In the genomic region with DNA sequence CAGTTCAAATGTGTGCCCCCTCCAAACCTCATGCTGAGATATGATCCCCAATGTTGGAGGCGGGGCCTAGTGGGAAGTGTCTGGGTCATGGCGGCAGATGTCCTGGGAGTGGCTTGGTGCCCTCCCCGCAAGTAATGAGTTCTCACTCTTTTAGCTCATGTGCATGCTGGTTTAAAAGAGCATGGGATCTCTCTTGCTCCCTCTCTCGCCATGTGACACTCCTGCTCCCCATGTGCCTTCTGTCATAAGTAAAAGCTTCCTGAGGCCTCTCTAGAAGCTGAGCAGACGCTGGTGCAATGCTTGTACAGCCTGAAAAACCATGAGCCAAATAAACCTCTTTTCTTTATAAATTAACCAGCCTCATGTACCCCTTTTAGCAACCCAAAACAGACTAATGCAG, we compare ENCODE assay signal across 1 cellular context.
TF ChIP-seq lines count a peak whose summit lies in the region.

No MANE protein-coding gene starts in this region.

TF ChIP-seq in WTC11, 78 proteins besides CTCF, POLR2A, EP300 and RAD21 (continued from another document):
- TF ChIP-seq, protein P1, sequence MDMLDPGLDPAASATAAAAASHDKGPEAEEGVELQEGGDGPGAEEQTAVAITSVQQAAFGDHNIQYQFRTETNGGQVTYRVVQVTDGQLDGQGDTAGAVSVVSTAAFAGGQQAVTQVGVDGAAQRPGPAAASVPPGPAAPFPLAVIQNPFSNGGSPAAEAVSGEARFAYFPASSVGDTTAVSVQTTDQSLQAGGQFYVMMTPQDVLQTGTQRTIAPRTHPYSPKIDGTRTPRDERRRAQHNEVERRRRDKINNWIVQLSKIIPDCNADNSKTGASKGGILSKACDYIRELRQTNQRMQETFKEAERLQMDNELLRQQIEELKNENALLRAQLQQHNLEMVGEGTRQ (CRISPR knock-in tag; IDR thresholded peaks at IDR 0.05) = no peak
- TF ChIP-seq CBFB (CRISPR knock-in tag; IDR thresholded peaks at IDR 0.05; ENCODE audit: low read depth) = no peak
- TF ChIP-seq ESRRA (CRISPR knock-in tag; IDR thresholded peaks at IDR 0.05; ENCODE audit: borderline replicate concordance) = no peak
- TF ChIP-seq EMX1 (CRISPR knock-in tag; IDR thresholded peaks at IDR 0.05) = no peak
- TF ChIP-seq NR3C1 (CRISPR knock-in tag; conservative IDR thresholded peaks at IDR 0.05; ENCODE audit: low read depth) = no peak
- TF ChIP-seq, protein P2, sequence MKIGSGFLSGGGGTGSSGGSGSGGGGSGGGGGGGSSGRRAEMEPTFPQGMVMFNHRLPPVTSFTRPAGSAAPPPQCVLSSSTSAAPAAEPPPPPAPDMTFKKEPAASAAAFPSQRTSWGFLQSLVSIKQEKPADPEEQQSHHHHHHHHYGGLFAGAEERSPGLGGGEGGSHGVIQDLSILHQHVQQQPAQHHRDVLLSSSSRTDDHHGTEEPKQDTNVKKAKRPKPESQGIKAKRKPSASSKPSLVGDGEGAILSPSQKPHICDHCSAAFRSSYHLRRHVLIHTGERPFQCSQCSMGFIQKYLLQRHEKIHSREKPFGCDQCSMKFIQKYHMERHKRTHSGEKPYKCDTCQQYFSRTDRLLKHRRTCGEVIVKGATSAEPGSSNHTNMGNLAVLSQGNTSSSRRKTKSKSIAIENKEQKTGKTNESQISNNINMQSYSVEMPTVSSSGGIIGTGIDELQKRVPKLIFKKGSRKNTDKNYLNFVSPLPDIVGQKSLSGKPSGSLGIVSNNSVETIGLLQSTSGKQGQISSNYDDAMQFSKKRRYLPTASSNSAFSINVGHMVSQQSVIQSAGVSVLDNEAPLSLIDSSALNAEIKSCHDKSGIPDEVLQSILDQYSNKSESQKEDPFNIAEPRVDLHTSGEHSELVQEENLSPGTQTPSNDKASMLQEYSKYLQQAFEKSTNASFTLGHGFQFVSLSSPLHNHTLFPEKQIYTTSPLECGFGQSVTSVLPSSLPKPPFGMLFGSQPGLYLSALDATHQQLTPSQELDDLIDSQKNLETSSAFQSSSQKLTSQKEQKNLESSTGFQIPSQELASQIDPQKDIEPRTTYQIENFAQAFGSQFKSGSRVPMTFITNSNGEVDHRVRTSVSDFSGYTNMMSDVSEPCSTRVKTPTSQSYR (CRISPR knock-in tag; IDR thresholded peaks at IDR 0.05) = no peak
- TF ChIP-seq, protein P3, sequence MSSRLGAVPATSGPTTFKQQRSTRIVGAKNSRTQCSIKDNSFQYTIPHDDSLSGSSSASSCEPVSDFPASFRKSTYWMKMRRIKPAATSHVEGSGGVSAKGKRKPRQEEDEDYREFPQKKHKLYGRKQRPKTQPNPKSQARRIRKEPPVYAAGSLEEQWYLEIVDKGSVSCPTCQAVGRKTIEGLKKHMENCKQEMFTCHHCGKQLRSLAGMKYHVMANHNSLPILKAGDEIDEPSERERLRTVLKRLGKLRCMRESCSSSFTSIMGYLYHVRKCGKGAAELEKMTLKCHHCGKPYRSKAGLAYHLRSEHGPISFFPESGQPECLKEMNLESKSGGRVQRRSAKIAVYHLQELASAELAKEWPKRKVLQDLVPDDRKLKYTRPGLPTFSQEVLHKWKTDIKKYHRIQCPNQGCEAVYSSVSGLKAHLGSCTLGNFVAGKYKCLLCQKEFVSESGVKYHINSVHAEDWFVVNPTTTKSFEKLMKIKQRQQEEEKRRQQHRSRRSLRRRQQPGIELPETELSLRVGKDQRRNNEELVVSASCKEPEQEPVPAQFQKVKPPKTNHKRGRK (CRISPR knock-in tag; IDR thresholded peaks at IDR 0.05; ENCODE audit: borderline replicate concordance) = no peak
- TF ChIP-seq ZNF396 (CRISPR knock-in tag; IDR thresholded peaks at IDR 0.05; ENCODE audit: borderline replicate concordance) = no peak
